In the genomic region with DNA sequence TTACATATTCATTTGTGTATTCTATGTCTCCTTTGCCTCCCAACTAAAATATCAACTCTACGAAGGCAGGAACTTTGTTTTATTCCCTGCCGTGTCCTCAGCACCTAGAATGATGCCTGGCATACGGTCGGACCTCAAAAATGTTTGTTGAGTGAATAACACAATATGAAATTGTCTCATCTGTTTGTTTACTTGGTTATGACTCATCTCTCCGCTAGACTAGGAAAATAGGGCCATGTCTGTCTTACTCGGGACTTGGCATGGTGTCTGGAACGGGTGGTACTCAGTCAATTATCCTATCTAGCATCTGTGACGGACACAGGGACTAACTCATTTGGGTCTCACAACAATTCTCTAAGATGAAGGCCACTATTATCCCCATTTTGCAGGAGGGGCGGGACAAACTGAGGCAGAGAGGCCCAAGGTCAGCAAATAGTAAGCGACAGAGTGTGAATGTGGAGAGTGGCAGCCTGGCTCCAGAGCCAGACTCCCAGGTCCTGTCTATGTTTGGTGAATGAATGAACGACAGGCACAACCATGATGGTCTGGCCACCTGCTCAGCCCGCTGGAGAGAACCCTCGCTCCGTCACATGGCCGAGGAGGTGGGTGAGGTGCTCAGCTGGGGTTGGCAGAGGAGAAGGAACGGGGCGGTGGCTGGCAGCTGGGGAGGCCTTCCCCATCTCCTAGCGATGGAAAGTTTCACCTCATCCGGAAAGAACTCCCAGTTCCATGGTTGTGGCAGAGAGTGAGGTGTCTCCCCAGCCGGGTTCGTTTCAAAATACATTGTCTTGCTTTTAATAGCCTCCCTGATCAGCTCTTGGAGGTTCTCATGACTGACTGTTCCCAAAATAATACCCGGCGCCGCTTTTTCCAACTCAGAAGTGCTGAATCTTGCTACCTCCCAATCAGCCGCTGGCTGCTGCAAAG, we compare ENCODE assay signal across 17 cellular contexts. TPM values are rescaled to one million over a fixed set of nuclear protein-coding genes. Genes with fewer than 3 reads are reported as not detected.
DNase-seq lines count a peak whose midpoint lies in the region; ATAC-seq and TF ChIP-seq lines count a peak whose summit lies in the region.
"Had no signal": no experiment of that assay in that cellular context is flagged by ENCODE, and none has a peak within 500 bp of the region (broad histone marks: within the 10 kb centered on the region; RNA-seq: fewer than 3 reads in every experiment).

No MANE protein-coding gene starts in this region.

- peaks cover 11% of the 10 kb centered on the region; the same call in 1 of the 2 replicates for H3K27me3 ChIP-seq in GM23248 (replicated peaks; ENCODE audit: insufficient read depth)
- H3K27me3 ChIP-seq in heart right ventricle: peaks cover 0 to 5% (median 0%) of the 10 kb centered on the region in 7 donors
- no peaks in the 10 kb centered on the region for H3K27me3 ChIP-seq in gastrocnemius medialis
- H3K27me3 ChIP-seq in uterus: no peaks in the 10 kb centered on the region
- H3K27me3 ChIP-seq: colonic mucosa had no signal

- no peaks in the 10 kb centered on the region for H3K36me3 ChIP-seq in GM23248 (ENCODE audit: low read depth)
- no peaks in the 10 kb centered on the region for H3K36me3 ChIP-seq in heart right ventricle
- no peaks in the 10 kb centered on the region for H3K36me3 ChIP-seq in gastrocnemius medialis
- no peaks in the 10 kb centered on the region for H3K36me3 ChIP-seq in uterus
- H3K36me3 ChIP-seq: BLaER1 treated with 17β-estradiol and CSF1 and Interleukin-3, amounts not matched to agents 10 nM and 100 nM; colonic mucosa had no signal

- ATAC-seq in heart right ventricle: peak; percentile 61 to 93 (median 89)
- ATAC-seq in gastrocnemius medialis: peak; percentile 88 to 93
- ATAC-seq: stimulated activated memory B cell treated with anti-CD40 and anti-IgM and Interleukin-4, amounts not matched to agents 10 μg/mL and 1 μg/mL and 100 μg/mL, for 72 hours had no signal

- H3K27ac ChIP-seq in GM23248 (no peak overlapping the region), heart right ventricle (peak overlapping the region; percentile 44 to 91 (median 80)), gastrocnemius medialis (peak overlapping the region; percentile 75 to 89 (median 88)), uterus (no peak overlapping the region)
- H3K27ac ChIP-seq: BLaER1 treated with 17β-estradiol and CSF1 and Interleukin-3, amounts not matched to agents 10 nM and 100 nM; colonic mucosa had no signal

- H3K9me3 ChIP-seq in GM23248 (ENCODE audit: low read depth) (no peaks in the 10 kb centered on the region), heart right ventricle (peaks cover 0 to 10% (median 0%) of the 10 kb centered on the region in 11 donors), gastrocnemius medialis (no peaks in the 10 kb centered on the region), uterus (no peaks in the 10 kb centered on the region)
- H3K9me3 ChIP-seq: colonic mucosa had no signal

- H3K4me2 ChIP-seq in GM23248 (ENCODE audit: unreplicated experiment): peak overlapping the region; percentile 61
- H3K4me2 ChIP-seq: BLaER1 treated with 17β-estradiol and CSF1 and Interleukin-3, amounts not matched to agents 10 nM and 100 nM had no signal

- WGBS in GM23248 (ENCODE audit: low coverage in 1 of 2, low lambda C conversion rate in 2 of 2, missing lambda C conversion rate in 2 of 2), 2 experiments: 30 to 33% methylated on average over 25 of the region's 25 CpGs
- WGBS in heart right ventricle, 2 donors: 50 to 58% methylated on average over 25 of the region's 25 CpGs

- H3K9ac ChIP-seq in GM23248: peak overlapping the region; percentile 34
- H3K9ac ChIP-seq: BLaER1 treated with 17β-estradiol and CSF1 and Interleukin-3, amounts not matched to agents 10 nM and 100 nM had no signal

- TF ChIP-seq POLR2A in gastrocnemius medialis (IDR thresholded peaks at IDR 0.05) (peak; percentile 26 to 29), uterus (IDR thresholded peaks at IDR 0.05) (no peak)

- H3K4me3 ChIP-seq in GM23248 (peak overlapping the region; percentile 44), heart right ventricle (peak overlapping the region in 7 of 10 donors; percentile 9 to 43 (median 34)), gastrocnemius medialis (peak overlapping the region; percentile 33 to 45 (median 40)), uterus (no peak overlapping the region)
- H3K4me3 ChIP-seq: BLaER1 treated with 17β-estradiol and CSF1 and Interleukin-3, amounts not matched to agents 10 nM and 100 nM; colonic mucosa had no signal

- peak overlapping the region; percentile 49 for H2AFZ ChIP-seq in GM23248

- H4K20me1 ChIP-seq in GM23248 (ENCODE audit: insufficient read depth): no peaks in the 10 kb centered on the region
- H4K20me1 ChIP-seq: BLaER1 treated with 17β-estradiol and CSF1 and Interleukin-3, amounts not matched to agents 10 nM and 100 nM had no signal

- no peaks in the 10 kb centered on the region for H3K79me2 ChIP-seq in GM23248 (ENCODE audit: insufficient read depth)

- no peaks in the 10 kb centered on the region for H3K9me2 ChIP-seq in GM23248 (ENCODE audit: insufficient read depth)

- intact Hi-C loops in heart right ventricle (cut with DNase I) (loop anchor here in 4 of 10 donors (5.0 to 10.0 kb wide), 4 partner anchors 115 to 185 kb away; no protein-coding TSS in a partner anchor), gastrocnemius medialis (cut with DNase I; ENCODE audit: low total_unique reads) (loop anchor here (5.0 kb wide), 2 partner anchors 33 to 123 kb away; no protein-coding TSS in a partner anchor), uterus (cut with DNase I; ENCODE audit: low total_unique reads) (no loop called here)

- peaks cover 13% of the 10 kb centered on the region for H3F3A ChIP-seq in GM23248 (ENCODE audit: insufficient read depth)

- no peak for TF ChIP-seq CTCF in heart right ventricle (IDR thresholded peaks at IDR 0.05)
- no peak for TF ChIP-seq CTCF in gastrocnemius medialis (IDR thresholded peaks at IDR 0.05 in 4 of 5, conservative IDR thresholded peaks at IDR 0.05 in 1 of 5)
- no peak for TF ChIP-seq CTCF in uterus (IDR thresholded peaks at IDR 0.05)

- DNase-seq in GM23248: peak; percentile 61
- peak; percentile 27 for DNase-seq in amniotic epithelial cell (ENCODE audit: low read depth)
- DNase-seq in heart right ventricle: peak; percentile 42 to 65
- peak; percentile 71 to 89 for DNase-seq in gastrocnemius medialis
- DNase-seq in stimulated activated CD4-positive, alpha-beta T cell treated with anti-CD3 and anti-CD28 coated beads, Interleukin-4, amount 100 ng/mL, for 24 hours: no peak
- no peak for DNase-seq in NCI-H1694 (lab: John Stamatoyannopoulos, UW)
- DNase-seq in uterus: no peak
- DNase-seq in SIG-M5 (lab: John Stamatoyannopoulos, UW): no peak
- DNase-seq: activated CD8-positive, alpha-beta memory T cell treated with anti-CD3 and anti-CD28 coated beads, Interleukin-2, amount 50 U/mL, for 4 hours; activated naive CD8-positive, alpha-beta T cell treated with anti-CD3 and anti-CD28 coated beads, Interleukin-2, amount 10 ng/mL, durations not matched to agents 7 days and 5 days; colonic mucosa; H9; NCI-H345; stimulated activated CD4-positive, alpha-beta T cell treated with anti-CD3 and anti-CD28 coated beads, Interleukin-4, amount 100 ng/mL, for 4 hours; T-helper 1 cell had no signal

- H3K4me1 ChIP-seq in GM23248 (ENCODE audit: insufficient read depth) (peaks cover 17% of the 10 kb centered on the region; the same call in 1 of the 2 replicates), heart right ventricle (peaks cover 0 to 42% (median 21%) of the 10 kb centered on the region in 9 donors), gastrocnemius medialis (peaks cover 29 to 45% of the 10 kb centered on the region in 2 donors), uterus (peaks cover 0 to 3% of the 10 kb centered on the region in 2 donors)
- H3K4me1 ChIP-seq: colonic mucosa had no signal

- in situ Hi-C loops in GM23248 (cut with MboI): no loop called here
- in situ Hi-C loops in gastrocnemius medialis (cut with MboI; ENCODE audit: low sequenced_read_pairs in 4 of 4): loop anchor here in 1 of 4 donors (10.0 kb wide), 1 partner anchor 115 kb away; no protein-coding TSS in a partner anchor

RNA-seq across cellular contexts. Expression of a gene that starts 27.6 kb away (rescaled TPM):
- 0.11 and 0.51 TPM in 2 replicates for total RNA-seq in GM23248 (2014; rRNA removed; shearing (Covaris generic))
- polyA plus RNA-seq in GM23248 (2016; fragmentation: Nextera tagmentation; extraction: Ambion mirVana): 0.09 and 0.14 TPM in 2 replicates
- 1 to 10 TPM; 2.0 to 5.7 (median 3.7) TPM for total RNA-seq in heart right ventricle
- 1 to 10 TPM in 1 of 2 donors, under 1 TPM in 1; 0.43 to 2.6 TPM for polyA plus RNA-seq in heart right ventricle
- total RNA-seq in gastrocnemius medialis: 1 to 10 TPM; 1.6 to 3.9 (median 2.8) TPM
- 10 to 100 TPM in 3 of 4 donors, 1 to 10 TPM in 1; 5.7 to 36.4 (median 12.0) TPM for total RNA-seq in uterus

Comparison
In these comparisons a context has a peak if more than half of its experiments do, and no peak if none do; other contexts are left out.
1. DNase-seq: peak in GM23248 (single experiment), amniotic epithelial cell (single experiment), heart right ventricle (2 of 2) and gastrocnemius medialis (2 of 2); none in stimulated activated CD4-positive, alpha-beta T cell treated with anti-CD3 and anti-CD28 coated beads, Interleukin-4, amount 100 ng/mL, for 24 hours (single experiment), NCI-H1694 (single experiment), uterus (0 of 2) and SIG-M5 (single experiment).
2. H3K27ac ChIP-seq: peak in heart right ventricle (10 of 10) and gastrocnemius medialis (4 of 4); none in GM23248 (single experiment) and uterus (0 of 2).
3. H3K4me3 ChIP-seq: peak in GM23248 (single experiment), heart right ventricle (7 of 10) and gastrocnemius medialis (4 of 4); none in uterus (0 of 2).
4. POLR2A ChIP-seq: peak in gastrocnemius medialis (2 of 2); none in uterus (0 of 2).